In genomic region chr17:57085448-57086068, GRCh38 we compare ENCODE assay signal across 1 cellular context.
TF ChIP-seq lines count a peak whose summit lies in the region.

No MANE protein-coding gene starts in this region.

TF ChIP-seq in HepG2, 621 proteins besides CTCF, POLR2A, EP300 and RAD21 (continued from another document and continues in another):
- TF ChIP-seq HMG20A (CRISPR knock-in tag; IDR thresholded peaks at IDR 0.05; ENCODE audit: borderline replicate concordance) (peak; percentile 84; the same call in 1 of the 2 replicates), MLLT10 (CRISPR knock-in tag; IDR thresholded peaks at IDR 0.05) (peak; percentile 62; the same call in 1 of the 2 replicates), ZNF766 (CRISPR knock-in tag; IDR thresholded peaks at IDR 0.05; ENCODE audit: borderline replicate concordance) (no peak), ZNF10 (CRISPR knock-in tag; IDR thresholded peaks at IDR 0.05; ENCODE audit: borderline replicate concordance, low read depth) (no peak), FOXP1 (IDR thresholded peaks at IDR 0.05) (no peak), FOXP1 (CRISPR knock-in tag; IDR thresholded peaks at IDR 0.05) (peak; percentile 79), ZNF121 (CRISPR knock-in tag; IDR thresholded peaks at IDR 0.05) (no peak; the same call in none of the 2 replicates), THYN1 (CRISPR knock-in tag; IDR thresholded peaks at IDR 0.05; ENCODE audit: borderline replicate concordance, low read depth) (no peak), PBX3 (CRISPR knock-in tag; IDR thresholded peaks at IDR 0.05; ENCODE audit: borderline replicate concordance) (no peak), ATF6 (CRISPR knock-in tag; conservative IDR thresholded peaks at IDR 0.05) (0 out of 2 replicates have a peak, but pooled peaks have one; percentile 42), ZNF24 (IDR thresholded peaks at IDR 0.05) (no peak), EHMT2 (IDR thresholded peaks at IDR 0.05; ENCODE audit: borderline replicate concordance, low read depth, low read length) (no peak), RARG (CRISPR knock-in tag; IDR thresholded peaks at IDR 0.05; ENCODE audit: low read depth) (no peak), ZNF776 (CRISPR knock-in tag; IDR thresholded peaks at IDR 0.05) (peak; percentile 94; the same call in 1 of the 2 replicates), CC2D1A (CRISPR knock-in tag; IDR thresholded peaks at IDR 0.05) (no peak; the same call in 1 of the 2 replicates), PPARG (CRISPR knock-in tag; conservative IDR thresholded peaks at IDR 0.05) (peak; percentile 87), SRSF9 (IDR thresholded peaks at IDR 0.05; ENCODE audit: borderline replicate concordance, insufficient read depth, low read depth, low read length, poor library complexity, severe bottlenecking) (no peak), ZNF441 (CRISPR knock-in tag; IDR thresholded peaks at IDR 0.05; ENCODE audit: borderline replicate concordance) (peak; percentile 87; the same call in 1 of the 2 replicates), ZNF891 (CRISPR knock-in tag; IDR thresholded peaks at IDR 0.05) (peak; percentile 30; the same call in 1 of the 2 replicates), LCORL (IDR thresholded peaks at IDR 0.05) (no peak), LCORL (CRISPR knock-in tag; IDR thresholded peaks at IDR 0.05) (0 out of 2 replicates have a peak, but pooled peaks have one; percentile 94), ZNF556 (CRISPR knock-in tag; IDR thresholded peaks at IDR 0.05; ENCODE audit: borderline replicate concordance) (peak; percentile 49; the same call in 1 of the 2 replicates), ZNF143 (CRISPR knock-in tag; IDR thresholded peaks at IDR 0.05) (peak; percentile 52; the same call in 1 of the 2 replicates), HDAC2 (CRISPR knock-in tag; IDR thresholded peaks at IDR 0.05) (peak; percentile 92), TBP (CRISPR knock-in tag; IDR thresholded peaks at IDR 0.05) (no peak), CEBPG (CRISPR knock-in tag; IDR thresholded peaks at IDR 0.05) (peak; percentile 3; the same call in 1 of the 2 replicates), TRIM24 (CRISPR knock-in tag; IDR thresholded peaks at IDR 0.05) (peak; percentile 42; the same call in 1 of the 2 replicates), SCMH1 (CRISPR knock-in tag; IDR thresholded peaks at IDR 0.05; ENCODE audit: borderline replicate concordance) (no peak), GLMP (CRISPR knock-in tag; IDR thresholded peaks at IDR 0.05; ENCODE audit: borderline replicate concordance) (0 out of 2 replicates have a peak, but pooled peaks have one; percentile 23), SAFB2 (CRISPR knock-in tag; IDR thresholded peaks at IDR 0.05; ENCODE audit: borderline replicate concordance, low read depth) (no peak), GMEB1 (CRISPR knock-in tag; IDR thresholded peaks at IDR 0.05; ENCODE audit: borderline replicate concordance) (peak; percentile 84), RNF2 (conservative IDR thresholded peaks at IDR 0.05; ENCODE audit: low read depth) (0 out of 2 replicates have a peak, but pooled peaks have one; percentile 25), ZFY (CRISPR knock-in tag; IDR thresholded peaks at IDR 0.05) (no peak; the same call in none of the 2 replicates), ZNF674 (CRISPR knock-in tag; IDR thresholded peaks at IDR 0.05; ENCODE audit: low read depth) (no peak; the same call in 1 of the 2 replicates), PAX8 (CRISPR knock-in tag; IDR thresholded peaks at IDR 0.05; ENCODE audit: borderline replicate concordance) (no peak), RFX1 (IDR thresholded peaks at IDR 0.05) (no peak), ARNTL (CRISPR knock-in tag; IDR thresholded peaks at IDR 0.05) (peak; percentile 86), ZBTB25 (CRISPR knock-in tag; IDR thresholded peaks at IDR 0.05) (peak; percentile 92), CBX2 (IDR thresholded peaks at IDR 0.05; ENCODE audit: low read depth, low read length) (no peak), CBX2 (CRISPR knock-in tag; IDR thresholded peaks at IDR 0.05; ENCODE audit: low read depth) (no peak), ZNF629 (CRISPR knock-in tag; conservative IDR thresholded peaks at IDR 0.05) (0 out of 2 replicates have a peak, but pooled peaks have one; percentile 54), ZBTB44 (CRISPR knock-in tag; IDR thresholded peaks at IDR 0.05) (no peak), REST (IDR thresholded peaks at IDR 0.05; ENCODE audit: borderline replicate concordance in 1 of 2, low read depth in 1 of 2, low read length in 2 of 2) (peak in 1 of 2 experiments; percentile 56; a peak in 1 of 4 replicates), NR0B2 (CRISPR knock-in tag; IDR thresholded peaks at IDR 0.05) (no peak), ZMAT5 (CRISPR knock-in tag; IDR thresholded peaks at IDR 0.05; ENCODE audit: borderline replicate concordance, low read depth) (0 out of 2 replicates have a peak, but pooled peaks have one; percentile 2), ATAD3A (CRISPR knock-in tag; IDR thresholded peaks at IDR 0.05) (no peak), HHEX (CRISPR knock-in tag; IDR thresholded peaks at IDR 0.05) (no peak), YY1 (IDR thresholded peaks at IDR 0.05; ENCODE audit: insufficient read depth, insufficient replicate concordance, low read depth, low read length) (peak; percentile 78), HNF4A (CRISPR knock-in tag; IDR thresholded peaks at IDR 0.05) (peak; percentile 95), ZSCAN31 (CRISPR knock-in tag; IDR thresholded peaks at IDR 0.05; ENCODE audit: low read depth) (peak; percentile 92), ZC3H4 (CRISPR knock-in tag; IDR thresholded peaks at IDR 0.05; ENCODE audit: borderline replicate concordance) (peak; percentile 87; the same call in 1 of the 2 replicates), ZNF850 (CRISPR knock-in tag; conservative IDR thresholded peaks at IDR 0.05) (no peak), DBP (CRISPR knock-in tag; IDR thresholded peaks at IDR 0.05; ENCODE audit: not compliant biosample characterization) (peak; percentile 93), MXD3 (CRISPR knock-in tag; IDR thresholded peaks at IDR 0.05) (peak; percentile 70; the same call in 1 of the 2 replicates)
